ENCODE assay signal across 1 cellular context in the genomic region with DNA sequence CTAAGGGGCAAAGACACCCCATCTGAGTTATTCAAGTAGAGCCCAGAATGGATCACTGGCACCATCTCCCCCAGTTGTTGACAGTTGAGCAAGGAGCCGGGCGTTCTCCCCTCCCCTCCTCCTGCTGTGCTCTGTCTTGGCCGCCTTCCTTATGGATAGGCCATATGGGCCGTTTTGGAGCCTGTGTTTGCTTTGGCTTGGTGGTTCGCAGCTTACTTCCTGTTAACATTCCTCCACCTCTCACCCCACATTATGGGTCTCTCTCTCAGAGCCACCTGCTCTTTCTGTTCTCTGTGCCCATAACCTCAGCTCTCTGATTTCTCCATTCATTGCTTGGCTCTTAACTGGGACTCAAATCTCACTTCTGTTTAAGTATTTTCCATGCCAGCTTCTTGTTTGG.
TF ChIP-seq lines count a peak whose summit lies in the region.

No MANE protein-coding gene starts in this region.

TF ChIP-seq in IMR-90, 13 proteins besides CTCF, POLR2A, EP300 and RAD21 (continued from another document):
- TF ChIP-seq, protein P1, sequence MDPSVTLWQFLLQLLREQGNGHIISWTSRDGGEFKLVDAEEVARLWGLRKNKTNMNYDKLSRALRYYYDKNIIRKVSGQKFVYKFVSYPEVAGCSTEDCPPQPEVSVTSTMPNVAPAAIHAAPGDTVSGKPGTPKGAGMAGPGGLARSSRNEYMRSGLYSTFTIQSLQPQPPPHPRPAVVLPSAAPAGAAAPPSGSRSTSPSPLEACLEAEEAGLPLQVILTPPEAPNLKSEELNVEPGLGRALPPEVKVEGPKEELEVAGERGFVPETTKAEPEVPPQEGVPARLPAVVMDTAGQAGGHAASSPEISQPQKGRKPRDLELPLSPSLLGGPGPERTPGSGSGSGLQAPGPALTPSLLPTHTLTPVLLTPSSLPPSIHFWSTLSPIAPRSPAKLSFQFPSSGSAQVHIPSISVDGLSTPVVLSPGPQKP (IDR thresholded peaks at IDR 0.05; ENCODE audit: borderline replicate concordance, low read depth, low read length): no peak
- TF ChIP-seq RCOR1 (IDR thresholded peaks at IDR 0.05; ENCODE audit: insufficient replicate concordance, low read length): no peak
